ENCODE assay signal across 1 cellular context in genomic region chrX:20595928-20596550, GRCh38.
TF ChIP-seq lines count a peak whose summit lies in the region.

No MANE protein-coding gene starts in this region.

TF ChIP-seq in SK-N-SH treated with all-trans-retinoic acid at 6 μM for 48 hours, 23 proteins besides CTCF, POLR2A, EP300 and RAD21 (continued from another document):
- TF ChIP-seq POU6F1 (CRISPR knock-in tag; IDR thresholded peaks at IDR 0.05; ENCODE audit: borderline replicate concordance, low read depth) (no peak), SNAI2 (CRISPR knock-in tag; IDR thresholded peaks at IDR 0.05) (no peak), ISL1 (CRISPR knock-in tag; IDR thresholded peaks at IDR 0.05) (no peak), ZNF70 (CRISPR knock-in tag; IDR thresholded peaks at IDR 0.05) (no peak), TOX (CRISPR knock-in tag; IDR thresholded peaks at IDR 0.05; ENCODE audit: borderline replicate concordance) (no peak), CREB5 (CRISPR knock-in tag; IDR thresholded peaks at IDR 0.05; ENCODE audit: low read depth) (no peak), CSRNP3 (CRISPR knock-in tag; IDR thresholded peaks at IDR 0.05) (no peak), ZFP30 (CRISPR knock-in tag; IDR thresholded peaks at IDR 0.05) (no peak)
